Comparison of ENCODE assay signal across 3 cellular contexts in genomic region chr20:36675545-36675944, GRCh38. TPM values are rescaled to one million over a fixed set of nuclear protein-coding genes. Genes with fewer than 3 reads are reported as not detected.
"Had no signal": no experiment of that assay in that cellular context is flagged by ENCODE, and none has a peak within 500 bp of the region (broad histone marks: within the 10 kb centered on the region; RNA-seq: fewer than 3 reads in every experiment).

No MANE protein-coding gene starts in this region.

RNA-seq across cellular contexts. Expression of gene SLA2, which starts 29.5 kb away (rescaled TPM):
- total RNA-seq: GM23248, H4, HT-29 had no signal
- polyA plus RNA-seq: GM23248 had no signal
